In genomic region chr5:172901788-172902496, GRCh38 we compare ENCODE assay signal across 1 cellular context.
TF ChIP-seq lines count a peak whose summit lies in the region.

No MANE protein-coding gene starts in this region.

TF ChIP-seq in endothelial cell of umbilical vein, 7 proteins besides CTCF, POLR2A, EP300 and RAD21 (continued from another document):
- TF ChIP-seq GATA2 (IDR thresholded peaks at IDR 0.05; ENCODE audit: insufficient read depth, insufficient read length, low read depth, low read length) (no peak), FOS (IDR thresholded peaks at IDR 0.05; ENCODE audit: borderline replicate concordance, insufficient read depth, low read length) (no peak), MYC (IDR thresholded peaks at IDR 0.05; ENCODE audit: low read depth, low read length) (no peak), JUN (IDR thresholded peaks at IDR 0.05; ENCODE audit: borderline replicate concordance, insufficient read depth, insufficient read length, low read depth) (no peak)
